1 cellular context compared by ENCODE assay signal in the genomic region with DNA sequence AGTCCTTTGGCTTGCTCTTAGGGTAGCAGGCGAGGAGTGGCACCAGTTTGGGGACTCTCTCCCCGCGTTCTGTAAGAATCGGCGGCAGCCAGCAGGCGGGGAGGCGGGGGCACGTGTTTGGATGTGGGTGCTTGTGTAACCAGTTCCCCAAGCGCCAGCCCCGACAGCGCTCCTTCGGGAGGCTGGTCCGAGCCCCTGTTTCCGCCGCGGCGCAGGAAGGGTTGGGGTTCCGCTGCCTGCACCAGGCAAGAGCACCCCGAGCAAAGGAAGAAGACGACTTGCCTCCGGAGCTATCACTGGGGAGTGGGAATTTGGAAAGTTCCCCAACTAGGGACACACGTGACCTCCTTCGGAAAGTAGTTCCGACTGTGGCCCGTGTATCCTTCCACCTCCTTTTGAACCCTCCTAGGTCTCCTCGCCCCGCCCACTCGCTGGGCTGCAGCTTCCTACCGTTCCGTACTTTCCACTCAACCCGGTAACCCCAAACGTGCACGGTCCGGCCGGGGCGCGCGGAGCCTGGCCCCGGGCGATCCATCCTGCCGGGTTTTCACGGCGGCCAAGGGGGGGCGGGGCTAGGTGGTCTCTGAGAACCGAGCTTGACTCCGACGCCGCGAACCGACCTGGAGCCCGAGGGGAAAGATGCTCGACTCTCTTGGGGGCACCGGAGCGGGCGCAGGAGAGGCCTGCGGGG.
TF ChIP-seq lines count a peak whose summit lies in the region.

No MANE protein-coding gene starts in this region.

TF ChIP-seq in liver, 16 proteins besides CTCF, POLR2A, EP300 and RAD21 (continued from another document):
- TF ChIP-seq, protein P1, sequence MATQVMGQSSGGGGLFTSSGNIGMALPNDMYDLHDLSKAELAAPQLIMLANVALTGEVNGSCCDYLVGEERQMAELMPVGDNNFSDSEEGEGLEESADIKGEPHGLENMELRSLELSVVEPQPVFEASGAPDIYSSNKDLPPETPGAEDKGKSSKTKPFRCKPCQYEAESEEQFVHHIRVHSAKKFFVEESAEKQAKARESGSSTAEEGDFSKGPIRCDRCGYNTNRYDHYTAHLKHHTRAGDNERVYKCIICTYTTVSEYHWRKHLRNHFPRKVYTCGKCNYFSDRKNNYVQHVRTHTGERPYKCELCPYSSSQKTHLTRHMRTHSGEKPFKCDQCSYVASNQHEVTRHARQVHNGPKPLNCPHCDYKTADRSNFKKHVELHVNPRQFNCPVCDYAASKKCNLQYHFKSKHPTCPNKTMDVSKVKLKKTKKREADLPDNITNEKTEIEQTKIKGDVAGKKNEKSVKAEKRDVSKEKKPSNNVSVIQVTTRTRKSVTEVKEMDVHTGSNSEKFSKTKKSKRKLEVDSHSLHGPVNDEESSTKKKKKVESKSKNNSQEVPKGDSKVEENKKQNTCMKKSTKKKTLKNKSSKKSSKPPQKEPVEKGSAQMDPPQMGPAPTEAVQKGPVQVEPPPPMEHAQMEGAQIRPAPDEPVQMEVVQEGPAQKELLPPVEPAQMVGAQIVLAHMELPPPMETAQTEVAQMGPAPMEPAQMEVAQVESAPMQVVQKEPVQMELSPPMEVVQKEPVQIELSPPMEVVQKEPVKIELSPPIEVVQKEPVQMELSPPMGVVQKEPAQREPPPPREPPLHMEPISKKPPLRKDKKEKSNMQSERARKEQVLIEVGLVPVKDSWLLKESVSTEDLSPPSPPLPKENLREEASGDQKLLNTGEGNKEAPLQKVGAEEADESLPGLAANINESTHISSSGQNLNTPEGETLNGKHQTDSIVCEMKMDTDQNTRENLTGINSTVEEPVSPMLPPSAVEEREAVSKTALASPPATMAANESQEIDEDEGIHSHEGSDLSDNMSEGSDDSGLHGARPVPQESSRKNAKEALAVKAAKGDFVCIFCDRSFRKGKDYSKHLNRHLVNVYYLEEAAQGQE (IDR thresholded peaks at IDR 0.05) = peak; percentile 48
- TF ChIP-seq GABPA (IDR thresholded peaks at IDR 0.05 in 1 of 2, conservative IDR thresholded peaks at IDR 0.05 in 1 of 2) (peak in 1 of 2 donors; percentile 49), HNF4G (IDR thresholded peaks at IDR 0.05) (peak; percentile 57), SP1 (IDR thresholded peaks at IDR 0.05) (peak; percentile 94)
